1 cellular context compared by ENCODE assay signal in genomic region chr11:17063171-17064002, GRCh38.
TF ChIP-seq lines count a peak whose summit lies in the region.

No MANE protein-coding gene starts in this region.

TF ChIP-seq in SK-N-SH, 30 proteins besides CTCF, POLR2A, EP300 and RAD21:
- TF ChIP-seq SMC3 (IDR thresholded peaks at IDR 0.05; ENCODE audit: low read depth, low read length), result peak; percentile 95
- TF ChIP-seq POLR2AphosphoS5 (IDR thresholded peaks at IDR 0.05; ENCODE audit: low read depth, low read length), result no peak
